Comparison of ENCODE assay signal across 8 cellular contexts in genomic region chr4:184355111-184355604, GRCh38.
DNase-seq lines count a peak whose midpoint lies in the region; ATAC-seq and TF ChIP-seq lines count a peak whose summit lies in the region.

No MANE protein-coding gene starts in this region.

- H3K4me3 Mint-ChIP-seq in activated naive CD8-positive, alpha-beta T cell treated with anti-CD3 and anti-CD28 coated beads, Interleukin-2, amount 50 U/mL, for 24 hours, result no peak overlapping the region

- H3K36me3 Mint-ChIP-seq in activated naive CD8-positive, alpha-beta T cell treated with anti-CD3 and anti-CD28 coated beads, Interleukin-2, amount 50 U/mL, for 24 hours (ENCODE audit: low read depth), result no peaks in the 10 kb centered on the region

- intact Hi-C loops in left ventricle myocardium inferior (cut with micrococcal nuclease), result no loop called here

- DNase-seq in stimulated activated naive CD4-positive, alpha-beta T cell (lab: John Stamatoyannopoulos, UW), result peak in 4 of 6 experiments; percentile 2 to 45 (median 21)
- no peak for DNase-seq in stimulated activated naive CD4-positive, alpha-beta T cell treated with Interleukin-2 at 50 U/mL for 16 hours (lab: John Stamatoyannopoulos, UW)
- DNase-seq in Kasumi-1 (lab: John Stamatoyannopoulos, UW) (peak; percentile 99), left ventricle myocardium inferior (no peak), NCI-H1092 (lab: John Stamatoyannopoulos, UW) (no peak)
- DNase-seq in activated naive CD8-positive, alpha-beta T cell treated with anti-CD3 and anti-CD28 coated beads, Interleukin-2, amount 50 U/mL, for 24 hours, result no peak
- DNase-seq in effector CD4-positive, alpha-beta T cell, result no peak

- H3K27me3 Mint-ChIP-seq in activated naive CD8-positive, alpha-beta T cell treated with anti-CD3 and anti-CD28 coated beads, Interleukin-2, amount 50 U/mL, for 24 hours, result no peaks in the 10 kb centered on the region

- H3K9me3 Mint-ChIP-seq in activated naive CD8-positive, alpha-beta T cell treated with anti-CD3 and anti-CD28 coated beads, Interleukin-2, amount 50 U/mL, for 24 hours, result peaks cover 4% of the 10 kb centered on the region

- H3K27ac ChIP-seq in left ventricle myocardium inferior (replicated peaks), result peak overlapping the region; percentile 77
- H3K27ac ChIP-seq in skin epidermis, result peak overlapping the region in 19 of 21 experiments; percentile 3 to 77 (median 55)

- H3K27ac Mint-ChIP-seq in activated naive CD8-positive, alpha-beta T cell treated with anti-CD3 and anti-CD28 coated beads, Interleukin-2, amount 50 U/mL, for 24 hours, result no peak overlapping the region

- H3K36me3 ChIP-seq in left ventricle myocardium inferior, result no peaks in the 10 kb centered on the region

- H3K4me1 ChIP-seq in left ventricle myocardium inferior, result peaks cover 25% of the 10 kb centered on the region

- H3K9me3 ChIP-seq in left ventricle myocardium inferior (replicated peaks), result peaks cover 4% of the 10 kb centered on the region

- no peak overlapping the region for H3K4me3 ChIP-seq in left ventricle myocardium inferior
- no peak overlapping the region for H3K4me3 ChIP-seq in skin epidermis

- no peak for TF ChIP-seq CTCF in left ventricle myocardium inferior (IDR thresholded peaks at IDR 0.05; ENCODE audit: borderline replicate concordance)

- peaks cover 30% of the 10 kb centered on the region for H3K4me1 Mint-ChIP-seq in activated naive CD8-positive, alpha-beta T cell treated with anti-CD3 and anti-CD28 coated beads, Interleukin-2, amount 50 U/mL, for 24 hours

- peak; percentile 26 for ATAC-seq in activated naive CD8-positive, alpha-beta T cell treated with anti-CD3 and anti-CD28 coated beads, Interleukin-2, amount 50 U/mL, for 24 hours

- H3K27me3 ChIP-seq in left ventricle myocardium inferior (ENCODE audit: low read depth), result no peaks in the 10 kb centered on the region

Comparison
In these comparisons a context has a peak if more than half of its experiments do, and no peak if none do; other contexts are left out.
1. DNase-seq: peak in stimulated activated naive CD4-positive, alpha-beta T cell (4 of 6) and Kasumi-1 (2 of 2); none in stimulated activated naive CD4-positive, alpha-beta T cell treated with Interleukin-2 at 50 U/mL for 16 hours (single experiment), activated naive CD8-positive, alpha-beta T cell treated with anti-CD3 and anti-CD28 coated beads, Interleukin-2, amount 50 U/mL, for 24 hours (single experiment), left ventricle myocardium inferior (single experiment), effector CD4-positive, alpha-beta T cell (single experiment) and NCI-H1092 (single experiment).